In the genomic region with DNA sequence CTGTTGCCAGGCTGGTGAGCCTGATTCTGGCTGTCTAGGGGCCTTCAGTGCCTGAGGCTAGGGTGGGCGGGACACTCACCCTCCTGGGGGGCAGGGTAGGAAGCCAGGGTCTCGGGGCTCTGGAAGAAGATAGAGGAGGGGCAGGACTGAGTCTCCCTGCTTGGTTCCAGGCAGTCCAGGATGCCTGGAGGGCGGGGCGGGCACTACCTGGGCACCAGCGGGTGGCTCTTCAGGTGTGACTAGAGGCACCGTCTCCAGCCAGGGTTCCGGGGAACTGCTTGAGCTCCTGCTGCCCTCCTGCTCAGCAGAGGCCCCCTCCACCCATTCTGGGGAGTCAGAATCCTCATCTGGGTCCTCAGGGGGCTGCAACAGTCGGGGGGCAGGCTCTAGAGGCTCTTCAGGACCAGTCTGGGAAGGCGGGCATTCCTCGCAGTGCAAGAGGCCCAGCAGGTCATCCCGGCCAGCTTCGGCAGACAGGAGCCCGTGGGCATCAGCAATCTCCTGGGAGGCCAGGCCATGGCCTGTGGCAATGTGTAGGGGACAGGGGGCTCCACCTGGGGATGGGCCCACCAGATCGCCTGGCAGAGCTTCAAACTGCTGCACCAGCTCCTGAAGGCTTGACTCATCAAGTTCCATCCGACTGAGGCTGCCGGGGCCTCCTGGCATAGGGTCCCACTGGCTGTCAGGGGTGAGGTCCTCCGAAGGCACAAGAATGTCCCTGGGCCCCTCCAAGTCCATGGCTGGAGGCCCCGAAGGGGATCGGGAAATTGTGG, we compare ENCODE assay signal across 1 cellular context.
TF ChIP-seq lines count a peak whose summit lies in the region.

No MANE protein-coding gene starts in this region.

TF ChIP-seq in HepG2, 621 proteins besides CTCF, POLR2A, EP300 and RAD21:
- TF ChIP-seq, protein P1, sequence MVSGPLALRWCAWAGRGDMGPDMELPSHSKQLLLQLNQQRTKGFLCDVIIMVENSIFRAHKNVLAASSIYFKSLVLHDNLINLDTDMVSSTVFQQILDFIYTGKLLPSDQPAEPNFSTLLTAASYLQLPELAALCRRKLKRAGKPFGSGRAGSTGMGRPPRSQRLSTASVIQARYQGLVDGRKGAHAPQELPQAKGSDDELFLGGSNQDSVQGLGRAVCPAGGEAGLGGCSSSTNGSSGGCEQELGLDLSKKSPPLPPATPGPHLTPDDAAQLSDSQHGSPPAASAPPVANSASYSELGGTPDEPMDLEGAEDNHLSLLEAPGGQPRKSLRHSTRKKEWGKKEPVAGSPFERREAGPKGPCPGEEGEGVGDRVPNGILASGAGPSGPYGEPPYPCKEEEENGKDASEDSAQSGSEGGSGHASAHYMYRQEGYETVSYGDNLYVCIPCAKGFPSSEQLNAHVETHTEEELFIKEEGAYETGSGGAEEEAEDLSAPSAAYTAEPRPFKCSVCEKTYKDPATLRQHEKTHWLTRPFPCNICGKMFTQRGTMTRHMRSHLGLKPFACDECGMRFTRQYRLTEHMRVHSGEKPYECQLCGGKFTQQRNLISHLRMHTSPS (CRISPR knock-in tag; IDR thresholded peaks at IDR 0.05; ENCODE audit: low read depth) = no peak
- no peak for TF ChIP-seq SMARCC2 (IDR thresholded peaks at IDR 0.05)
- TF ChIP-seq AHR (CRISPR knock-in tag; IDR thresholded peaks at IDR 0.05) = no peak
- TF ChIP-seq, protein P2, sequence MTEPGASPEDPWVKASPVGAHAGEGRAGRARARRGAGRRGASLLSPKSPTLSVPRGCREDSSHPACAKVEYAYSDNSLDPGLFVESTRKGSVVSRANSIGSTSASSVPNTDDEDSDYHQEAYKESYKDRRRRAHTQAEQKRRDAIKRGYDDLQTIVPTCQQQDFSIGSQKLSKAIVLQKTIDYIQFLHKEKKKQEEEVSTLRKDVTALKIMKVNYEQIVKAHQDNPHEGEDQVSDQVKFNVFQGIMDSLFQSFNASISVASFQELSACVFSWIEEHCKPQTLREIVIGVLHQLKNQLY (CRISPR knock-in tag; IDR thresholded peaks at IDR 0.05) = no peak
- no peak for TF ChIP-seq ZIK1 (CRISPR knock-in tag; IDR thresholded peaks at IDR 0.05; ENCODE audit: borderline replicate concordance, low read depth)
- TF ChIP-seq, protein P3, sequence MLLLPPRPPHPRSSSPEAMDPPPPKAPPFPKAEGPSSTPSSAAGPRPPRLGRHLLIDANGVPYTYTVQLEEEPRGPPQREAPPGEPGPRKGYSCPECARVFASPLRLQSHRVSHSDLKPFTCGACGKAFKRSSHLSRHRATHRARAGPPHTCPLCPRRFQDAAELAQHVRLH (CRISPR knock-in tag; IDR thresholded peaks at IDR 0.05; ENCODE audit: borderline replicate concordance, low read depth) = no peak
- TF ChIP-seq ZNF614 (CRISPR knock-in tag; IDR thresholded peaks at IDR 0.05; ENCODE audit: borderline replicate concordance) = no peak
- TF ChIP-seq, protein P4, sequence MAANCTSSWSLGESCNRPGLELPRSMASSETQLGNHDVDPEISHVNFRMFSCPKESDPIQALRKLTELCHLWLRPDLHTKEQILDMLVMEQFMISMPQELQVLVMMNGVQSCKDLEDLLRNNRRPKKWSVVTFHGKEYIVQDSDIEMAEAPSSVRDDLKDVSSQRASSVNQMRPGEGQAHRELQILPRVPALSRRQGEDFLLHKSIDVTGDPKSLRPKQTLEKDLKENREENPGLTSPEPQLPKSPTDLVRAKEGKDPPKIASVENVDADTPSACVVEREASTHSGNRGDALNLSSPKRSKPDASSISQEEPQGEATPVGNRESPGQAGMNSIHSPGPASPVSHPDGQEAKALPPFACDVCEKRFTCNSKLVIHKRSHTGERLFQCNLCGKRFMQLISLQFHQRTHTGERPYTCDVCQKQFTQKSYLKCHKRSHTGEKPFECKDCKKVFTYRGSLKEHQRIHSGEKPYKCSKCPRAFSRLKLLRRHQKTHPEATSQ (CRISPR knock-in tag; IDR thresholded peaks at IDR 0.05; ENCODE audit: borderline replicate concordance) = no peak
- no peak for TF ChIP-seq ZKSCAN8 (CRISPR knock-in tag; IDR thresholded peaks at IDR 0.05; ENCODE audit: borderline replicate concordance)
